ENCODE assay signal across 8 cellular contexts in genomic region chr3:195259146-195259563, GRCh38. TPM values are rescaled to one million over a fixed set of nuclear protein-coding genes. Genes with fewer than 3 reads are reported as not detected.
DNase-seq lines count a peak whose midpoint lies in the region; ATAC-seq and TF ChIP-seq lines count a peak whose summit lies in the region.

No MANE protein-coding gene starts in this region.

- ATAC-seq in GM21515 (IDR thresholded peaks at IDR 0.05; ENCODE audit: unreplicated experiment), result no peak

- no peaks in the 10 kb centered on the region for H3K36me3 ChIP-seq in HAP-1 (replicated peaks)

- in situ Hi-C loops in HAP-1 (cut with MboI; ENCODE audit: low sequenced_read_pairs), result loop anchor here (25.0 kb wide), 1 partner anchor 922 kb away; no protein-coding TSS in a partner anchor

- TF ChIP-seq CTCF in C4-2B (conservative IDR thresholded peaks at IDR 0.05), result no peak
- no peak for TF ChIP-seq CTCF in VCaP (conservative IDR thresholded peaks at IDR 0.05)
- no peak for TF ChIP-seq CTCF in retinal pigment epithelial cell (conservative IDR thresholded peaks at IDR 0.05; ENCODE audit: low read depth, low read length)

- H3K27ac ChIP-seq in C4-2B, result peak overlapping the region; percentile 86
- H3K27ac ChIP-seq in VCaP, result peak overlapping the region; percentile 95

- DNase-seq in HAP-1 (ENCODE audit: low spot score in 2 of 2) (no peak), foreskin melanocyte (peak; percentile 18), retinal pigment epithelial cell (ENCODE audit: low read depth) (no peak), ureter (ENCODE audit: low spot score) (no peak), GM19240 (ENCODE audit: insufficient read length, low spot score) (no peak)

- no peaks in the 10 kb centered on the region for H3K27me3 ChIP-seq in HAP-1 (ENCODE audit: low read depth)

- peak overlapping the region; percentile 55 for H3K4me3 ChIP-seq in HAP-1
- H3K4me3 ChIP-seq in retinal pigment epithelial cell (ENCODE audit: low read length), result peak overlapping the region; percentile 50

- peaks cover 14% of the 10 kb centered on the region for H3K4me1 ChIP-seq in HAP-1

- no peaks in the 10 kb centered on the region for H3K9me3 ChIP-seq in HAP-1

RNA-seq across cellular contexts. Expression of gene XXYLT1, which starts 11.8 kb away (rescaled TPM):
- 19.7 TPM for total RNA-seq in ureter
